ENCODE assay signal across 17 cellular contexts in genomic region chr20:8647868-8648495, GRCh38.
A peak's percentile ranks its signal among the peaks of the same experiment; 100 is the strongest.
DNase-seq lines count a peak whose midpoint lies in the region; ATAC-seq and TF ChIP-seq lines count a peak whose summit lies in the region.
"Had no signal": no experiment of that assay in that cellular context is flagged by ENCODE, and none has a peak within 500 bp of the region (broad histone marks: within the 10 kb centered on the region; RNA-seq: fewer than 3 reads in every experiment).

No MANE protein-coding gene starts in this region.

- H3K9ac ChIP-seq in colonic mucosa (ENCODE audit: low read depth in 2 of 2, low read length in 2 of 2): no peak overlapping the region

- intact Hi-C loops in colonic mucosa (cut with DNase I): no loop called here
- intact Hi-C loops in testis (cut with DNase I; ENCODE audit: low total_unique reads): no loop called here

- H3K27me3 ChIP-seq in colonic mucosa (no peaks in the 10 kb centered on the region), testis (no peaks in the 10 kb centered on the region)
- H3K27me3 ChIP-seq: right lobe of liver, SJCRH30 had no signal

- H3K27ac ChIP-seq in colonic mucosa (no peak overlapping the region), testis (no peak overlapping the region)
- H3K27ac ChIP-seq: C4-2B, right lobe of liver, SJCRH30 had no signal

- peak; percentile 46 for DNase-seq in MV-4-11 (lab: John Stamatoyannopoulos, UW)
- DNase-seq in colonic mucosa: peak; percentile 19
- peak; percentile 50 for DNase-seq in left kidney (ENCODE audit: low read depth, low spot score)
- peak; percentile 22 for DNase-seq in testis
- no peak for DNase-seq in activated CD4-positive, CD25-positive, alpha-beta regulatory T cell (lab: John Stamatoyannopoulos, UW)
- no peak for DNase-seq in medulla oblongata (ENCODE audit: extremely low spot score)
- DNase-seq: activated CD4-positive, alpha-beta memory T cell treated with anti-CD3 and anti-CD28 coated beads for 36 hours; activated naive CD8-positive, alpha-beta T cell treated with anti-CD3 and anti-CD28 coated beads, Interleukin-2, amount 50 U/mL, for 24 hours; activated T-cell treated with anti-CD3 and anti-CD28 coated beads, Interleukin-2, amount 50 U/mL, for 72 hours; kidney glomerular epithelial cell; natural killer cell; NCI-H1417 treated with DMSO at 0.1 percent for 48 hours; right lobe of liver had no signal

- TF ChIP-seq POLR2A in testis (IDR thresholded peaks at IDR 0.05): no peak
- no peak for TF ChIP-seq POLR2A in GM18505 (IDR thresholded peaks at IDR 0.05; ENCODE audit: borderline replicate concordance, extremely low read depth, insufficient read depth, insufficient read length)

- no peak overlapping the region for H3K4me3 ChIP-seq in colonic mucosa
- H3K4me3 ChIP-seq in testis: no peak overlapping the region
- H3K4me3 ChIP-seq: right lobe of liver, SJCRH30 had no signal

- H3K9me3 ChIP-seq in colonic mucosa: no peaks in the 10 kb centered on the region
- no peaks in the 10 kb centered on the region for H3K9me3 ChIP-seq in testis
- H3K9me3 ChIP-seq: right lobe of liver had no signal

- H3K36me3 ChIP-seq in colonic mucosa (no peaks in the 10 kb centered on the region), testis (ENCODE audit: low read depth, missing control alignments) (no peaks in the 10 kb centered on the region)
- H3K36me3 ChIP-seq: right lobe of liver, SJCRH30 had no signal

- TF ChIP-seq CTCF in colonic mucosa (IDR thresholded peaks at IDR 0.05) (no peak), testis (IDR thresholded peaks at IDR 0.05) (no peak)

- no peak for ATAC-seq in HG02610 (IDR thresholded peaks at IDR 0.05; ENCODE audit: unreplicated experiment)
- no peak for ATAC-seq in GM18505 (IDR thresholded peaks at IDR 0.05; ENCODE audit: unreplicated experiment)
- ATAC-seq: activated naive CD8-positive, alpha-beta T cell treated with anti-CD3 and anti-CD28 coated beads, Interleukin-2, amount 50 U/mL, for 24 hours; activated T-cell treated with anti-CD3 and anti-CD28 coated beads, Interleukin-2, amount 50 U/mL, for 72 hours; natural killer cell had no signal

- no peaks in the 10 kb centered on the region for H3K4me1 ChIP-seq in colonic mucosa
- H3K4me1 ChIP-seq in testis: no peaks in the 10 kb centered on the region
- H3K4me1 ChIP-seq: right lobe of liver had no signal

- WGBS in testis, 2 donors: 50 to 61% methylated on average over 6 of the region's 6 CpGs

Comparison
In these comparisons a context has a peak if more than half of its experiments do, and no peak if none do; other contexts are left out.
1. DNase-seq: peak in MV-4-11 (single experiment), colonic mucosa (single experiment), left kidney (single experiment) and testis (single experiment); none in activated CD4-positive, CD25-positive, alpha-beta regulatory T cell (0 of 4) and medulla oblongata (single experiment).